1 cellular context compared by ENCODE assay signal in genomic region chr12:123270380-123271181, GRCh38.
TF ChIP-seq lines count a peak whose summit lies in the region.

No MANE protein-coding gene starts in this region.

TF ChIP-seq in GM23338, 12 proteins besides CTCF, POLR2A, EP300 and RAD21 (continued from another document):
- no peak for TF ChIP-seq ZNF331 (CRISPR knock-in tag; IDR thresholded peaks at IDR 0.05; ENCODE audit: low read depth)
- no peak for TF ChIP-seq ZNF114 (CRISPR knock-in tag; IDR thresholded peaks at IDR 0.05)
- no peak for TF ChIP-seq ZNF462 (CRISPR knock-in tag; IDR thresholded peaks at IDR 0.05)
- TF ChIP-seq, protein P1, sequence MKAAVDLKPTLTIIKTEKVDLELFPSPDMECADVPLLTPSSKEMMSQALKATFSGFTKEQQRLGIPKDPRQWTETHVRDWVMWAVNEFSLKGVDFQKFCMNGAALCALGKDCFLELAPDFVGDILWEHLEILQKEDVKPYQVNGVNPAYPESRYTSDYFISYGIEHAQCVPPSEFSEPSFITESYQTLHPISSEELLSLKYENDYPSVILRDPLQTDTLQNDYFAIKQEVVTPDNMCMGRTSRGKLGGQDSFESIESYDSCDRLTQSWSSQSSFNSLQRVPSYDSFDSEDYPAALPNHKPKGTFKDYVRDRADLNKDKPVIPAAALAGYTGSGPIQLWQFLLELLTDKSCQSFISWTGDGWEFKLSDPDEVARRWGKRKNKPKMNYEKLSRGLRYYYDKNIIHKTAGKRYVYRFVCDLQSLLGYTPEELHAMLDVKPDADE (IDR thresholded peaks at IDR 0.05) = no peak
- TF ChIP-seq JUNB (IDR thresholded peaks at IDR 0.05; ENCODE audit: unreplicated experiment) = no peak
